ENCODE assay signal across 35 cellular contexts in genomic region chr19:55567708-55568328, GRCh38. TPM values are rescaled to one million over a fixed set of nuclear protein-coding genes. Genes with fewer than 3 reads are reported as not detected.
"Had no signal": no experiment of that assay in that cellular context is flagged by ENCODE, and none has a peak within 500 bp of the region (broad histone marks: within the 10 kb centered on the region; RNA-seq: fewer than 3 reads in every experiment).

No MANE protein-coding gene starts in this region.

- FAIRE-seq: bronchial epithelial cell had no signal

- DNase-seq: activated CD4-positive, alpha-beta memory T cell treated with anti-CD3 and anti-CD28 coated beads, Interleukin-2, amount 10 ng/mL, durations not matched to agents 7 days and 5 days; activated CD4-positive, alpha-beta T cell treated with anti-CD3 and anti-CD28 coated beads for 1 hour; activated CD4-positive, alpha-beta T cell treated with anti-CD3 and anti-CD28 coated beads for 48 hours; activated CD4-positive, CD25-positive, alpha-beta regulatory T cell; activated CD8-positive, alpha-beta memory T cell treated with anti-CD3 and anti-CD28 coated beads for 24 hours; activated CD8-positive, alpha-beta memory T cell treated with anti-CD3 and anti-CD28 coated beads, Interleukin-2, amount 10 ng/mL, durations not matched to agents 7 days and 5 days; activated CD8-positive, alpha-beta memory T cell treated with anti-CD3 and anti-CD28 coated beads, Interleukin-2, amount 50 U/mL, for 48 hours; activated effector memory CD4-positive, alpha-beta T cell treated with Interleukin-2 at 50 U/mL for 16 hours; activated naive CD4-positive, alpha-beta T cell treated with anti-CD3 and anti-CD28 coated beads, Interleukin-2, amount 10 ng/mL, durations not matched to agents 7 days and 5 days; activated naive CD8-positive, alpha-beta T cell treated with anti-CD3 and anti-CD28 coated beads, Interleukin-2, amount 50 U/mL, for 24 hours; activated T-cell treated with anti-CD3 and anti-CD28 coated beads, Interleukin-2, amount 50 U/mL, for 48 hours; anterior cingulate cortex; caudate nucleus; cerebellar nuclear complex; Karpas-422; NCI-H1048; NCI-H1105 treated with DMSO at 0.1 percent for 48 hours; NCI-H1436; NCI-H1694; NCI-H1930; NCI-H2081 treated with DMSO at 0.1 percent for 48 hours; NCI-H226; NCI-H446 treated with DMSO at 0.1 percent for 48 hours; NCI-H524 treated with DMSO at 0.1 percent for 48 hours; SHP77; SJCRH30; T1000; WERI-Rb-1 had no signal

- H3K9me3 ChIP-seq: SJCRH30 had no signal

- H3K36me3 ChIP-seq: SJCRH30, WERI-Rb-1 had no signal

- H3K27ac ChIP-seq: SJCRH30, SK-N-MC, WERI-Rb-1 had no signal

- ATAC-seq: activated CD8-positive, alpha-beta memory T cell treated with anti-CD3 and anti-CD28 coated beads, Interleukin-2, amount 10 ng/mL, durations not matched to agents 7 days and 5 days; activated naive CD8-positive, alpha-beta T cell treated with anti-CD3 and anti-CD28 coated beads, Interleukin-2, amount 50 U/mL, for 24 hours; Panc1 had no signal

- H3K4me3 ChIP-seq: SJCRH30, SK-N-MC had no signal

- H3K4me1 ChIP-seq: SJCRH30 had no signal

RNA-seq across cellular contexts. Expression of gene SBK3, which starts 22.5 kb away (rescaled TPM):
- total RNA-seq: activated CD4-positive, alpha-beta memory T cell treated with anti-CD3 and anti-CD28 coated beads, Interleukin-2, amount 10 ng/mL, durations not matched to agents 7 days and 5 days; activated CD8-positive, alpha-beta memory T cell treated with anti-CD3 and anti-CD28 coated beads, Interleukin-2, amount 10 ng/mL, durations not matched to agents 7 days and 5 days; bronchial epithelial cell; MCF 10A; T-helper 1 cell treated with Interleukin-12 subunit alpha and Interleukin-12 subunit beta and Interleukin-4 antibody, amounts not matched to agents 30 ng/mL and 1 ng/mL, for 36 hours; T-helper 2 cell treated with Interferon-gamma antibody and Interleukin-4, amounts not matched to agents 100 ng/mL and 5 ng/mL, for 36 hours had no signal

RNA-seq across cellular contexts. Expression of gene SBK2, which starts 30.9 kb away (rescaled TPM):
- total RNA-seq: activated CD4-positive, alpha-beta memory T cell treated with anti-CD3 and anti-CD28 coated beads, Interleukin-2, amount 10 ng/mL, durations not matched to agents 7 days and 5 days; activated CD8-positive, alpha-beta memory T cell treated with anti-CD3 and anti-CD28 coated beads, Interleukin-2, amount 10 ng/mL, durations not matched to agents 7 days and 5 days; bronchial epithelial cell; MCF 10A; RPMI7951; T-helper 1 cell treated with Interleukin-12 subunit alpha and Interleukin-12 subunit beta and Interleukin-4 antibody, amounts not matched to agents 30 ng/mL and 1 ng/mL, for 36 hours; T-helper 2 cell treated with Interferon-gamma antibody and Interleukin-4, amounts not matched to agents 100 ng/mL and 5 ng/mL, for 36 hours had no signal
